8 cellular contexts compared by ENCODE assay signal in the genomic region with DNA sequence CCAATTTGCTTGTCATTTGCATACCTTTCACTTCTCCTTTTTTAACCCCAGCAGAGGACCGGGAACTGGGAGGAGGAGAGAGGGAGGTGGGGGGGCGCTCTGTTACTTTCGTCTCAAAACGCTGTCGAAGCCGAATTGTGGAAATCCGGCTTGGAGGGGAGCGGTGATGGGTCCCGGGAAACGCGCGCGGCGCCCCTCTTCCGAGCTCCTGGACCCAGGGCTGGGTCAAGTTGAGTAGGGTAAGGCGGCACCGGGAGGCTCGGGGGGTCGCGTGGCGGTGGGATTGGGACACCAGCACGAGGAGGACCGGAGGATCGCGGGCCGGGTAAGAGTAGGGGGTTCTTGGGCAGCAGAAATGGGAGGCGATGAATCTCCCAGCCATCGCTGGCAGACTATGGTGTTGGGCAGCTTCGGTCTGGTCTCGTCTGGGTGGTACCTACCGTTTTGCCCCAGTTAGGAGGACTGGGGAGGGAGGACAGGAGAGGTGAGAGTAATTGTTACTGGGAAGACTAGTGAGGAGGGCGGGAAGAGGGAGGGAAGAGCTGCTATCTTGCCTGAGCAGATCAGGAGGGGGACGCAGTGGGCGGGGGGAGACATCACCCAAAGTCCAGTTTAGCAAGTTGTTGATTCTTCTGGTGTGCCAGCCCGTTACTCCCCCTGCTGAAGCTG. TPM values are rescaled to one million over a fixed set of nuclear protein-coding genes. Genes with fewer than 3 reads are reported as not detected.
DNase-seq lines count a peak whose midpoint lies in the region; ATAC-seq and TF ChIP-seq lines count a peak whose summit lies in the region.

No MANE protein-coding gene starts in this region.

- H3K36me3 ChIP-seq in GM06990 (ENCODE audit: control insufficient read depth, insufficient read depth, low read length), result no peaks in the 10 kb centered on the region

- DNase-seq in GM06990 (ENCODE audit: extremely low read depth, insufficient read length), result no peak
- DNase-seq in NCI-H1048 (lab: John Stamatoyannopoulos, UW), result peak; percentile 83
- no peak for DNase-seq in MCF 10A (ENCODE audit: unreplicated experiment)
- peak; percentile 81 for DNase-seq in left lobe of liver (ENCODE audit: low spot score)
- no peak for DNase-seq in DMS79 (lab: John Stamatoyannopoulos, UW)
- DNase-seq in effector CD4-positive, alpha-beta T cell, result no peak
- no peak for DNase-seq in activated CD4-positive, CD25-positive, alpha-beta regulatory T cell treated with anti-CD3 and anti-CD28 coated beads, Interleukin-2, amount 50 U/mL, for 72 hours

- POLR2A ChIA-PET in MCF 10A (lab: Yijun Ruan, JAX), result interaction anchor here (0.6 to 4.4 kb wide), 9 partner anchors 9 to 342 kb away, joined by 3 to 31 read pairs (median 3); no protein-coding TSS in a partner anchor

- peaks cover 4% of the 10 kb centered on the region for H3K27me3 ChIP-seq in GM06990 (replicated peaks; ENCODE audit: control insufficient read depth, insufficient read depth, low read length)

- CTCF ChIA-PET in MCF 10A (lab: Yijun Ruan, JAX), result interaction anchor here (0.7 to 1.6 kb wide), 9 partner anchors 10 to 1657 kb away, joined by 3 to 10 read pairs (median 4); no protein-coding TSS in a partner anchor

- BruUV-seq in MCF 10A (replicated peaks; lab: Mats Ljungman, UMichigan), result no TSS peak

- H3K4me3 Mint-ChIP-seq in MCF 10A (ENCODE audit: unreplicated experiment), result peak overlapping the region; percentile 92

- no peak for TF ChIP-seq CTCF in GM06990 (IDR thresholded peaks at IDR 0.05; ENCODE audit: insufficient read depth, low read length, poor library complexity, severe bottlenecking)
- TF ChIP-seq CTCF in MCF 10A (IDR thresholded peaks at IDR 0.05; ENCODE audit: unreplicated experiment), result no peak

- H3K27ac ChIP-seq in temporal lobe (ENCODE audit: low read depth, low read length), result peak overlapping the region; percentile 84

- no peaks in the 10 kb centered on the region for H3K9me3 Mint-ChIP-seq in MCF 10A (ENCODE audit: unreplicated experiment)

- ATAC-seq in left lobe of liver, result peak; percentile 39

- peak overlapping the region; percentile 56 for H3K4me3 ChIP-seq in GM06990 (replicated peaks; ENCODE audit: low read depth, low read length)

- no peaks in the 10 kb centered on the region for H3K36me3 Mint-ChIP-seq in MCF 10A (ENCODE audit: insufficient read depth, unreplicated experiment)

- peaks cover 15% of the 10 kb centered on the region for H3K4me1 Mint-ChIP-seq in MCF 10A (ENCODE audit: insufficient read depth, unreplicated experiment)

- peaks cover 100% of the 10 kb centered on the region for H3K27me3 Mint-ChIP-seq in MCF 10A (ENCODE audit: insufficient read depth, unreplicated experiment)

- H3K27ac Mint-ChIP-seq in MCF 10A (ENCODE audit: low read depth, unreplicated experiment), result no peak overlapping the region

- intact Hi-C loops in MCF 10A (cut with micrococcal nuclease), result loop anchor here (2.0 kb wide), 1 partner anchor 134 kb away; no protein-coding TSS in a partner anchor

RNA-seq across cellular contexts. Expression of a gene that starts 1.4 kb away (rescaled TPM):
- total RNA-seq in MCF 10A (2022), result 0.61 TPM in 2 replicates
- 173 TPM for total RNA-seq in left lobe of liver
- total RNA-seq in temporal lobe, result 13.3 TPM

Comparison
In these comparisons a context has a peak if more than half of its experiments do, and no peak if none do; other contexts are left out.
1. DNase-seq: peak in NCI-H1048 (single experiment) and left lobe of liver (single experiment); none in GM06990 (single experiment), MCF 10A (single experiment), DMS79 (single experiment), effector CD4-positive, alpha-beta T cell (single experiment) and activated CD4-positive, CD25-positive, alpha-beta regulatory T cell treated with anti-CD3 and anti-CD28 coated beads, Interleukin-2, amount 50 U/mL, for 72 hours (single experiment).
2. RNA of a gene that starts 1.4 kb away (total RNA-seq): 173 TPM in left lobe of liver (single experiment); 13.3 TPM in temporal lobe (single experiment) and 0.61 TPM in MCF 10A; every median in the first group is over 10 times any median in the second.